8 cellular contexts compared by ENCODE assay signal in genomic region chr20:49187330-49188100, GRCh38. TPM values are rescaled to one million over a fixed set of nuclear protein-coding genes. Genes with fewer than 3 reads are reported as not detected.
DNase-seq lines count a peak whose midpoint lies in the region; ATAC-seq, FAIRE-seq and TF ChIP-seq lines count a peak whose summit lies in the region.

No MANE protein-coding gene starts in this region.

- no peaks in the 10 kb centered on the region for H3K27me3 ChIP-seq in suprapubic skin

- ATAC-seq in HG03439 (IDR thresholded peaks at IDR 0.05; ENCODE audit: unreplicated experiment) (peak; percentile 15), mucosa of descending colon (peak; percentile 10)

- no peak for TF ChIP-seq EP300 in suprapubic skin (IDR thresholded peaks at IDR 0.05)

- peaks cover 2% of the 10 kb centered on the region for H3K27me3 Mint-ChIP-seq in T-helper 2 cell treated with Interferon-gamma antibody and Interleukin-4, amounts not matched to agents 5 μg/mL and 100 μg/mL, for 36 hours (ENCODE audit: low read depth)
- peaks cover 5% of the 10 kb centered on the region for H3K27me3 Mint-ChIP-seq in dendritic cell treated with granulocyte-macrophage colony-stimulating factor and Interleukin-4, amounts not matched to agents 40 ng/mL and 50 ng/mL, for 4 days

- no peak for TF ChIP-seq POLR2A in suprapubic skin (IDR thresholded peaks at IDR 0.05)

- H3K4me1 ChIP-seq in mucosa of descending colon (ENCODE audit: low read depth): peaks cover 17% of the 10 kb centered on the region
- peaks cover 21% of the 10 kb centered on the region for H3K4me1 ChIP-seq in suprapubic skin

- peaks cover 14% of the 10 kb centered on the region for H3K36me3 Mint-ChIP-seq in T-helper 2 cell treated with Interferon-gamma antibody and Interleukin-4, amounts not matched to agents 5 μg/mL and 100 μg/mL, for 36 hours (ENCODE audit: low read depth)
- peaks cover 29% of the 10 kb centered on the region for H3K36me3 Mint-ChIP-seq in dendritic cell treated with granulocyte-macrophage colony-stimulating factor and Interleukin-4, amounts not matched to agents 40 ng/mL and 50 ng/mL, for 4 days (ENCODE audit: low read depth)

- no peak for FAIRE-seq in urothelium cell line (lab: Jason Lieb, UNC)

- H3K9me3 Mint-ChIP-seq in T-helper 2 cell treated with Interferon-gamma antibody and Interleukin-4, amounts not matched to agents 5 μg/mL and 100 μg/mL, for 36 hours: no peaks in the 10 kb centered on the region
- H3K9me3 Mint-ChIP-seq in dendritic cell treated with granulocyte-macrophage colony-stimulating factor and Interleukin-4, amounts not matched to agents 40 ng/mL and 50 ng/mL, for 4 days: no peaks in the 10 kb centered on the region

- TF ChIP-seq CTCF in mucosa of descending colon (IDR thresholded peaks at IDR 0.05) (no peak), suprapubic skin (IDR thresholded peaks at IDR 0.05) (no peak)

- H3K36me3 ChIP-seq in mucosa of descending colon (ENCODE audit: low read depth): no peaks in the 10 kb centered on the region
- H3K36me3 ChIP-seq in suprapubic skin: no peaks in the 10 kb centered on the region

- peak overlapping the region; percentile 87 for H3K4me3 Mint-ChIP-seq in T-helper 2 cell treated with Interferon-gamma antibody and Interleukin-4, amounts not matched to agents 5 μg/mL and 100 μg/mL, for 36 hours
- peak overlapping the region; percentile 78 for H3K4me3 Mint-ChIP-seq in dendritic cell treated with granulocyte-macrophage colony-stimulating factor and Interleukin-4, amounts not matched to agents 40 ng/mL and 50 ng/mL, for 4 days

- H3K27ac Mint-ChIP-seq in T-helper 2 cell treated with Interferon-gamma antibody and Interleukin-4, amounts not matched to agents 5 μg/mL and 100 μg/mL, for 36 hours: peak overlapping the region; percentile 75
- H3K27ac Mint-ChIP-seq in dendritic cell treated with granulocyte-macrophage colony-stimulating factor and Interleukin-4, amounts not matched to agents 40 ng/mL and 50 ng/mL, for 4 days: peak overlapping the region; percentile 77

- DNase-seq in activated T-cell treated with anti-CD3 and anti-CD28 coated beads for 4 hours (peak; percentile 4), mucosa of descending colon (peak in 2 of 3 donors; percentile 37 to 73), suprapubic skin (ENCODE audit: low spot score in 2 of 2) (peak in 1 of 2 donors; percentile 68), urothelium cell line (ENCODE audit: low spot score) (no peak)
- no peak for DNase-seq in activated T-cell treated with anti-CD3 and anti-CD28 coated beads, Interleukin-2, amount 50 U/mL, for 1 hour
- DNase-seq in T-helper 2 cell treated with Interferon-gamma antibody and Interleukin-4, amounts not matched to agents 5 μg/mL and 100 μg/mL, for 36 hours (ENCODE audit: low spot score): peak; percentile 58

- H3K9me3 ChIP-seq in mucosa of descending colon: no peaks in the 10 kb centered on the region
- no peaks in the 10 kb centered on the region for H3K9me3 ChIP-seq in suprapubic skin

- peak overlapping the region; percentile 94 for H3K27ac ChIP-seq in suprapubic skin

- intact Hi-C loops in dendritic cell treated with granulocyte-macrophage colony-stimulating factor and Interleukin-4, amounts not matched to agents 40 ng/mL and 50 ng/mL, for 4 days (cut with micrococcal nuclease): loop anchor here (1.0 kb wide), 1 partner anchor 32 kb away; the partner anchor contains the start of gene DDX27
- intact Hi-C loops in mucosa of descending colon (cut with DNase I, micrococcal nuclease): no loop called here

- 3% methylated on average over 18 of the region's 58 CpGs for WGBS in suprapubic skin

- peaks cover 35% of the 10 kb centered on the region for H3K4me1 Mint-ChIP-seq in T-helper 2 cell treated with Interferon-gamma antibody and Interleukin-4, amounts not matched to agents 5 μg/mL and 100 μg/mL, for 36 hours (ENCODE audit: low read depth)
- H3K4me1 Mint-ChIP-seq in dendritic cell treated with granulocyte-macrophage colony-stimulating factor and Interleukin-4, amounts not matched to agents 40 ng/mL and 50 ng/mL, for 4 days (ENCODE audit: low read depth): peaks cover 36% of the 10 kb centered on the region

- H3K4me3 ChIP-seq in mucosa of descending colon (peak overlapping the region; percentile 91), suprapubic skin (peak overlapping the region; percentile 95)

RNA-seq across cellular contexts. Expression of gene STAU1, which starts 0.6 kb away (rescaled TPM):
- 10 to 100 TPM; 83.8 to 95.7 (median 91.0) TPM for total RNA-seq in mucosa of descending colon
- 10 to 100 TPM; 53.0 to 79.1 (median 69.9) TPM for total RNA-seq in suprapubic skin

RNA-seq across cellular contexts. Expression of gene DDX27, which starts 31.7 kb away (rescaled TPM):
- total RNA-seq in mucosa of descending colon (10 to 100 TPM; 27.1 to 32.8 (median 32.5) TPM), suprapubic skin (10 to 100 TPM; 29.3 to 49.5 (median 38.0) TPM)

Comparison
In these comparisons a context has a peak if more than half of its experiments do, and no peak if none do; other contexts are left out.
1. DNase-seq: peak in activated T-cell treated with anti-CD3 and anti-CD28 coated beads for 4 hours (single experiment), T-helper 2 cell treated with Interferon-gamma antibody and Interleukin-4, amounts not matched to agents 5 μg/mL and 100 μg/mL, for 36 hours (single experiment) and mucosa of descending colon (2 of 3); none in activated T-cell treated with anti-CD3 and anti-CD28 coated beads, Interleukin-2, amount 50 U/mL, for 1 hour (single experiment) and urothelium cell line (single experiment).